Comparison of ENCODE assay signal across 21 cellular contexts in the genomic region with DNA sequence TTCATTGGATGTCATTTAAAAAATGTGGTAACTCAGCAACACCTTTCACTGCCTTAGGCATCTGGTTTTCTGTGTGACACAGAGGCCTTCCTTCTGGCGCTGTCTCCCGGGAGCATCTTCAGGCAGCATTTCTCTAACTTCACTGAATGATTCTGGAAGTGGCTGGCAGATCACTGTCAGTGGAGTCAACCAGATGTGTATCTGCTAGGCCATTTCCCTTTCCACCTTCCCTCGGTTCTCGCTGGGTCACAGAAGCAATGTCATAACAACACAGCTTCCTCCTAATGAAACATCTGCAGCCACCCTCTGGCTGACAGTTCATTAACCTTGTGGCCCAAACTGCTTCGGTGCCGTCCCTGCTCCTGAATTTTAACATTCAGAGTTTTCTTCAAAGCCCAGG.
"Had no signal": no experiment of that assay in that cellular context is flagged by ENCODE, and none has a peak within 500 bp of the region (broad histone marks: within the 10 kb centered on the region; RNA-seq: fewer than 3 reads in every experiment).

No MANE protein-coding gene starts in this region.

- H3K27ac Mint-ChIP-seq: activated CD4-positive, alpha-beta memory T cell treated with anti-CD3 and anti-CD28 coated beads for 36 hours; activated naive CD4-positive, alpha-beta T cell treated with anti-CD3 and anti-CD28 coated beads for 36 hours; activated naive CD8-positive, alpha-beta T cell treated with anti-CD3 and anti-CD28 coated beads, Interleukin-2, amount 10 ng/mL, durations not matched to agents 7 days and 5 days; activated T-cell treated with anti-CD3 and anti-CD28 coated beads, Interleukin-2, amount 50 U/mL, for 72 hours; natural killer cell had no signal

- H3K27ac ChIP-seq: breast epithelium, coronary artery, gastroesophageal sphincter, pancreas, psoas muscle, right atrium auricular region, upper lobe of right lung had no signal

- H3K36me3 Mint-ChIP-seq: activated CD4-positive, alpha-beta memory T cell treated with anti-CD3 and anti-CD28 coated beads for 36 hours; activated naive CD8-positive, alpha-beta T cell treated with anti-CD3 and anti-CD28 coated beads, Interleukin-2, amount 10 ng/mL, durations not matched to agents 7 days and 5 days; natural killer cell had no signal

- H3K4me1 Mint-ChIP-seq: activated naive CD8-positive, alpha-beta T cell treated with anti-CD3 and anti-CD28 coated beads, Interleukin-2, amount 10 ng/mL, durations not matched to agents 7 days and 5 days; natural killer cell had no signal

- H3K9me3 ChIP-seq: breast epithelium, gastroesophageal sphincter, pancreas, psoas muscle, right atrium auricular region, upper lobe of right lung had no signal

- DNase-seq: activated CD4-positive, alpha-beta memory T cell treated with anti-CD3 and anti-CD28 coated beads for 36 hours; activated CD4-positive, alpha-beta T cell treated with anti-CD3 and anti-CD28 coated beads for 48 hours; activated effector memory CD4-positive, alpha-beta T cell treated with Interleukin-2 at 50 U/mL for 16 hours; activated naive CD4-positive, alpha-beta T cell treated with anti-CD3 and anti-CD28 coated beads for 36 hours; activated naive CD8-positive, alpha-beta T cell treated with anti-CD3 and anti-CD28 coated beads, Interleukin-2, amount 10 ng/mL, durations not matched to agents 7 days and 5 days; activated T-cell treated with anti-CD3 and anti-CD28 coated beads, Interleukin-2, amount 50 U/mL, for 72 hours; amniotic stem cell; hypothalamus; left ventricle myocardium superior; mammary epithelial cell; midbrain; natural killer cell; pancreas; psoas muscle; stimulated activated CD4-positive, alpha-beta T cell treated with anti-CD3 and anti-CD28 coated beads, Interleukin-4, amount 100 ng/mL, for 24 hours; stimulated activated naive CD4-positive, alpha-beta T cell treated with Interleukin-2 at 50 U/mL for 16 hours; upper lobe of right lung had no signal

- H3K4me3 ChIP-seq: breast epithelium, coronary artery, gastroesophageal sphincter, pancreas, psoas muscle, right atrium auricular region, upper lobe of right lung had no signal

- H3K4me3 Mint-ChIP-seq: activated CD4-positive, alpha-beta memory T cell treated with anti-CD3 and anti-CD28 coated beads for 36 hours; activated naive CD4-positive, alpha-beta T cell treated with anti-CD3 and anti-CD28 coated beads for 36 hours; activated naive CD8-positive, alpha-beta T cell treated with anti-CD3 and anti-CD28 coated beads, Interleukin-2, amount 10 ng/mL, durations not matched to agents 7 days and 5 days; activated T-cell treated with anti-CD3 and anti-CD28 coated beads, Interleukin-2, amount 50 U/mL, for 72 hours; natural killer cell had no signal

- H3K36me3 ChIP-seq: breast epithelium, gastroesophageal sphincter, pancreas, right atrium auricular region, upper lobe of right lung had no signal

- H3K4me1 ChIP-seq: breast epithelium, gastroesophageal sphincter, pancreas, psoas muscle, right atrium auricular region had no signal

- H3K9me3 Mint-ChIP-seq: activated CD4-positive, alpha-beta memory T cell treated with anti-CD3 and anti-CD28 coated beads for 36 hours; activated naive CD4-positive, alpha-beta T cell treated with anti-CD3 and anti-CD28 coated beads for 36 hours; activated naive CD8-positive, alpha-beta T cell treated with anti-CD3 and anti-CD28 coated beads, Interleukin-2, amount 10 ng/mL, durations not matched to agents 7 days and 5 days; activated T-cell treated with anti-CD3 and anti-CD28 coated beads, Interleukin-2, amount 50 U/mL, for 72 hours; natural killer cell had no signal

- H3K27me3 ChIP-seq: gastroesophageal sphincter, pancreas, right atrium auricular region, upper lobe of right lung had no signal
